8 cellular contexts compared by ENCODE assay signal in the genomic region with DNA sequence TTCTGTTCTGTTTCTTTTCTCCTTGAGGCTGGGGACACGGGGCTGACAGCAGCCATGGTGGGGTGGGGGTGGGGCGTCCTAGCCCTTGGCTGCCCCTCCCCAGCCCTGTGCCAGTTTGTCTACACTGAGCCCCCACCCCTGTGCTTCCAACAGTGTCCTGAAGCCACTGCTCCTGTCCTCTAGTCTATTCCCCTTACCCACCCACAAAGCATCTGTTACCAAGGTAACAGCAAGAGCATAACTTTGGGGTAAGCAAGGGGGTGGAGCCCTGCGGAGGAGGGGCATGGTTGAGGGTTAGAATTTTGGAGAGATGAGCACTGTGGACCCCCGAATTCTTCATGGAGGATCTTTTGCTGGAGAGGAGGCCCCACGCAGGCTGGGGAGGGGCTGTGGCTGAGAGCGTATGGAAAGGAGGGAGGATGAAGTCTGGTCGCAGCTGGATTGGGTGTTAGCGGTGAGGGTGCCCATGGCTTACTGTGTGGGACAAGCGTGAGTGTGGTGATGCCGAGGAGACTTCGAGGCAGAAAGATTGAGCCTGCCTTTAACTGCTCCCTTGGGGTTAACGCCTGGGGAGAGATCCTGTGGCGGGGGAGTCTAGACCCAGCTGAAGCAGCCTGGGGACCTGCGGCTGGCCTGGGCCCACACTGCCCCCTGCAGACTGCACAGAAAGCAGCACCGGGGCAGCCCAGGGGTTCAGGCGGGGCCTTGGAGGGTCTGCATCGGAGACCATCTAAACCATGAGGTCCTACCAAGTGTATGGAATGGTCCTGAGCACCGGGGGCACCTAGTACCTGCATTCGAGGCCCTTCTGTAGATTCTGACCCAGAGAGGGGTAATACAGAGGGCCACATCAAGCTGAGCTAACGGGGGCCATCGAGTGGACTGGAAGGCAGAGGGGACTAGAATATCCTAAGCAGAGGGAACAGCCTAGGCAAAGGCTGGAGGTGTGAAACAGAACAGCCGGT. TPM values are rescaled to one million over a fixed set of nuclear protein-coding genes. Genes with fewer than 3 reads are reported as not detected.
DNase-seq lines count a peak whose midpoint lies in the region; ATAC-seq and TF ChIP-seq lines count a peak whose summit lies in the region.

No MANE protein-coding gene starts in this region.

- H4K20me1 ChIP-seq in neural progenitor cell (ENCODE audit: low read depth), result no peaks in the 10 kb centered on the region

- H3K27ac ChIP-seq in esophagus muscularis mucosa (replicated peaks in 1 of 4), result no peak overlapping the region
- H3K27ac ChIP-seq in neural progenitor cell, result no peak overlapping the region

- H3K4me1 ChIP-seq in esophagus muscularis mucosa, result peaks cover 5 to 15% (median 12%) of the 10 kb centered on the region in 4 donors
- peaks cover 18% of the 10 kb centered on the region for H3K4me1 ChIP-seq in neural progenitor cell

- H3K4me2 ChIP-seq in neural progenitor cell, result peak overlapping the region; percentile 67

- no peak for TF ChIP-seq POLR2A in esophagus muscularis mucosa (IDR thresholded peaks at IDR 0.05; ENCODE audit: low read depth)

- DNase-seq in NCI-H345 (lab: John Stamatoyannopoulos, UW), result peak; percentile 39
- DNase-seq in activated CD8-positive, alpha-beta memory T cell treated with anti-CD3 and anti-CD28 coated beads, Interleukin-2, amount 50 U/mL, for 4 hours, result peak; percentile 68
- no peak for DNase-seq in esophagus muscularis mucosa (ENCODE audit: extremely low spot score)
- peak; percentile 78 for DNase-seq in neural progenitor cell (ENCODE audit: low spot score)
- no peak for DNase-seq in NCI-H187 treated with DMSO at 0.1 percent for 48 hours (lab: John Stamatoyannopoulos, UW)
- no peak for DNase-seq in NCI-H1930 (lab: John Stamatoyannopoulos, UW)

- no peak for TF ChIP-seq EP300 in esophagus muscularis mucosa (IDR thresholded peaks at IDR 0.05)

- TF ChIP-seq CTCF in GM12875 (IDR thresholded peaks at IDR 0.05; ENCODE audit: borderline replicate concordance, insufficient read depth, low read depth, low read length) (peak; percentile 83), esophagus muscularis mucosa (IDR thresholded peaks at IDR 0.05) (peak; percentile 68 to 83 (median 75)), neural progenitor cell (IDR thresholded peaks at IDR 0.05) (peak; percentile 79)

- peak overlapping the region; percentile 26 for H3K4me3 Mint-ChIP-seq in neural progenitor cell

- intact Hi-C loops in esophagus muscularis mucosa (cut with DNase I), result no loop called here

- H3K4me1 Mint-ChIP-seq in neural progenitor cell, result peaks cover 30% of the 10 kb centered on the region

- 14% methylated on average over 20 of the region's 22 CpGs for WGBS in esophagus muscularis mucosa

- peak overlapping the region; percentile 92 for H2AFZ ChIP-seq in neural progenitor cell (replicated peaks)

- H3K36me3 ChIP-seq in esophagus muscularis mucosa (no peaks in the 10 kb centered on the region), neural progenitor cell (no peaks in the 10 kb centered on the region)

- H3K27me3 ChIP-seq in esophagus muscularis mucosa, result peaks cover 0 to 89% (median 11%) of the 10 kb centered on the region in 4 donors
- H3K27me3 ChIP-seq in neural progenitor cell, result peaks cover 1% of the 10 kb centered on the region

- H3K27ac Mint-ChIP-seq in neural progenitor cell, result peak overlapping the region; percentile 40

- H3K4me3 ChIP-seq in GM12875 (ENCODE audit: low read depth, low read length), result no peak overlapping the region
- peak overlapping the region in 1 of 4 donors; percentile 32 for H3K4me3 ChIP-seq in esophagus muscularis mucosa
- peak overlapping the region; percentile 30 for H3K4me3 ChIP-seq in neural progenitor cell

- H3K9me3 Mint-ChIP-seq in neural progenitor cell, result no peaks in the 10 kb centered on the region

- no peaks in the 10 kb centered on the region for H3K79me2 ChIP-seq in neural progenitor cell (ENCODE audit: low read depth)

- no peak for ATAC-seq in GM21423 (IDR thresholded peaks at IDR 0.05; ENCODE audit: unreplicated experiment)

- H3K36me3 Mint-ChIP-seq in neural progenitor cell, result no peaks in the 10 kb centered on the region

- H3K9ac ChIP-seq in neural progenitor cell, result no peak overlapping the region

- H3K27me3 Mint-ChIP-seq in neural progenitor cell (ENCODE audit: insufficient read depth, low read depth), result peaks cover 4% of the 10 kb centered on the region

- no peaks in the 10 kb centered on the region for H3K9me3 ChIP-seq in esophagus muscularis mucosa
- H3K9me3 ChIP-seq in neural progenitor cell (ENCODE audit: low read depth), result no peaks in the 10 kb centered on the region

- peaks cover 9% of the 10 kb centered on the region for H3F3A ChIP-seq in neural progenitor cell (ENCODE audit: low read depth)

RNA-seq across cellular contexts. Expression of a gene that starts 6.1 kb away (rescaled TPM):
- total RNA-seq in esophagus muscularis mucosa (under 1 TPM in 2 of 4 donors, not detected in 2; 0.17 to 0.29 TPM), neural progenitor cell (ENCODE audit: low replicate concordance) (0.13 and 0.62 TPM in 2 replicates)

RNA-seq across cellular contexts. Expression of a gene that starts 31.8 kb away (rescaled TPM):
- 1,000 to 10,000 TPM; 1,760 to 2,905 (median 2,361) TPM for total RNA-seq in esophagus muscularis mucosa
- 2,635 and 2,751 TPM in 2 replicates for total RNA-seq in neural progenitor cell (ENCODE audit: low replicate concordance)

RNA-seq across cellular contexts. Expression of a gene that starts 34.4 kb away (rescaled TPM):
- total RNA-seq in esophagus muscularis mucosa (1 to 10 TPM; 3.1 to 8.0 (median 5.4) TPM), neural progenitor cell (ENCODE audit: low replicate concordance) (6.3 and 16.5 TPM in 2 replicates)

Comparison
In these comparisons a context has a peak if more than half of its experiments do, and no peak if none do; other contexts are left out.
1. DNase-seq: peak in NCI-H345 (single experiment), activated CD8-positive, alpha-beta memory T cell treated with anti-CD3 and anti-CD28 coated beads, Interleukin-2, amount 50 U/mL, for 4 hours (single experiment) and neural progenitor cell (single experiment); none in esophagus muscularis mucosa (single experiment), NCI-H187 treated with DMSO at 0.1 percent for 48 hours (single experiment) and NCI-H1930 (0 of 2).
2. Peak in every context shown above with its lines, with median percentiles within 50 percentile points of each other: CTCF ChIP-seq.